1 cellular context compared by ENCODE assay signal in genomic region chr10:22334414-22335203, GRCh38.
TF ChIP-seq lines count a peak whose summit lies in the region.

No MANE protein-coding gene starts in this region.

TF ChIP-seq in WTC11, 78 proteins besides CTCF, POLR2A, EP300 and RAD21 (continued from another document and continues in another):
- TF ChIP-seq ZNF281 (CRISPR knock-in tag; IDR thresholded peaks at IDR 0.05), result peak; percentile 96; the same call in 1 of the 2 replicates
- TF ChIP-seq PREB (CRISPR knock-in tag; IDR thresholded peaks at IDR 0.05; ENCODE audit: borderline replicate concordance), result peak; percentile 25; the same call in 1 of the 2 replicates
- TF ChIP-seq KAT7 (CRISPR knock-in tag; IDR thresholded peaks at IDR 0.05; ENCODE audit: borderline replicate concordance), result peak; percentile 81; the same call in 1 of the 2 replicates
- TF ChIP-seq STAT6 (CRISPR knock-in tag; conservative IDR thresholded peaks at IDR 0.05; ENCODE audit: low read depth), result no peak
- TF ChIP-seq MXD4 (CRISPR knock-in tag; IDR thresholded peaks at IDR 0.05; ENCODE audit: borderline replicate concordance), result no peak
- TF ChIP-seq CREB1 (CRISPR knock-in tag; IDR thresholded peaks at IDR 0.05), result peak; percentile 88; the same call in 1 of the 2 replicates
- TF ChIP-seq IRF2 (CRISPR knock-in tag; IDR thresholded peaks at IDR 0.05; ENCODE audit: borderline replicate concordance, low read depth), result no peak
- TF ChIP-seq JUN (CRISPR knock-in tag; IDR thresholded peaks at IDR 0.05), result peak; percentile 76; the same call in 1 of the 2 replicates
- TF ChIP-seq E2F5 (CRISPR knock-in tag; IDR thresholded peaks at IDR 0.05), result peak; percentile 98
- peak; percentile 86; the same call in 1 of the 2 replicates for TF ChIP-seq FOXP4 (CRISPR knock-in tag; IDR thresholded peaks at IDR 0.05)
- TF ChIP-seq GTF2I (CRISPR knock-in tag; conservative IDR thresholded peaks at IDR 0.05), result no peak
- TF ChIP-seq MLX (CRISPR knock-in tag; IDR thresholded peaks at IDR 0.05), result no peak
- TF ChIP-seq ZNF396 (CRISPR knock-in tag; IDR thresholded peaks at IDR 0.05; ENCODE audit: borderline replicate concordance), result no peak
- TF ChIP-seq ATF3 (CRISPR knock-in tag; conservative IDR thresholded peaks at IDR 0.05), result peak; percentile 34; the same call in 1 of the 2 replicates
- TF ChIP-seq FOXP1 (CRISPR knock-in tag; IDR thresholded peaks at IDR 0.05; ENCODE audit: borderline replicate concordance), result peak; percentile 95
- no peak for TF ChIP-seq GRHL2 (CRISPR knock-in tag; IDR thresholded peaks at IDR 0.05; ENCODE audit: insufficient replicate concordance, severe bottlenecking)
- peak; percentile 93 for TF ChIP-seq IRF1 (CRISPR knock-in tag; IDR thresholded peaks at IDR 0.05)
- no peak for TF ChIP-seq ZNF423 (CRISPR knock-in tag; IDR thresholded peaks at IDR 0.05)
- peak; percentile 83 for TF ChIP-seq FOXK1 (CRISPR knock-in tag; IDR thresholded peaks at IDR 0.05)
- no peak; the same call in 1 of the 2 replicates for TF ChIP-seq NR3C1 (CRISPR knock-in tag; conservative IDR thresholded peaks at IDR 0.05; ENCODE audit: low read depth)
- no peak for TF ChIP-seq EMX1 (CRISPR knock-in tag; IDR thresholded peaks at IDR 0.05)
- TF ChIP-seq AR (CRISPR knock-in tag; IDR thresholded peaks at IDR 0.05), result no peak
- TF ChIP-seq ZNF232 (CRISPR knock-in tag; IDR thresholded peaks at IDR 0.05), result peak; percentile 84; the same call in 1 of the 2 replicates
- TF ChIP-seq ATF6 (CRISPR knock-in tag; IDR thresholded peaks at IDR 0.05), result no peak
- no peak for TF ChIP-seq RORB (CRISPR knock-in tag; IDR thresholded peaks at IDR 0.05)
- TF ChIP-seq ZNF532 (CRISPR knock-in tag; IDR thresholded peaks at IDR 0.05; ENCODE audit: borderline replicate concordance), result no peak
- TF ChIP-seq ERG (CRISPR knock-in tag; IDR thresholded peaks at IDR 0.05), result no peak
- TF ChIP-seq CREM (CRISPR knock-in tag; IDR thresholded peaks at IDR 0.05), result peak; percentile 71; the same call in 1 of the 2 replicates
- peak; percentile 84; the same call in 1 of the 2 replicates for TF ChIP-seq NR1H2 (CRISPR knock-in tag; IDR thresholded peaks at IDR 0.05)
- TF ChIP-seq ZBTB21 (CRISPR knock-in tag; IDR thresholded peaks at IDR 0.05; ENCODE audit: borderline replicate concordance), result peak; percentile 87; the same call in 1 of the 2 replicates
